Comparison of ENCODE assay signal across 34 cellular contexts in genomic region chr10:130559213-130559944, GRCh38.
"Had no signal": no experiment of that assay in that cellular context is flagged by ENCODE, and none has a peak within 500 bp of the region (broad histone marks: within the 10 kb centered on the region; RNA-seq: fewer than 3 reads in every experiment).

No MANE protein-coding gene starts in this region.

- H3K27ac ChIP-seq: adrenal gland, body of pancreas, gastroesophageal sphincter, hepatocyte, ovary, prostate gland, sigmoid colon, thoracic aorta, VCaP had no signal

- H3K9me3 ChIP-seq: adrenal gland, body of pancreas, gastroesophageal sphincter, ovary, prostate gland, sigmoid colon, thoracic aorta had no signal

- FAIRE-seq: colon, keratinocyte, small intestine had no signal

- H3K4me1 ChIP-seq: adrenal gland, body of pancreas, gastroesophageal sphincter, prostate gland, sigmoid colon had no signal

- ATAC-seq: activated CD4-positive, CD25-positive, alpha-beta regulatory T cell treated with anti-CD3 and anti-CD28 coated beads, Interleukin-2, amount 50 U/mL, for 24 hours; body of pancreas; gastroesophageal sphincter; left cardiac atrium; left ventricle myocardium superior; stimulated activated effector memory CD8-positive, alpha-beta T cell treated with anti-CD3 and anti-CD28 coated beads, Interleukin-12 subunit alpha, Interleukin-12 subunit beta, amount 100 ng/mL, for 72 hours had no signal

- H3K4me3 Mint-ChIP-seq: activated naive CD4-positive, alpha-beta T cell treated with anti-CD3 and anti-CD28 coated beads for 36 hours; activated naive CD8-positive, alpha-beta T cell treated with anti-CD3 and anti-CD28 coated beads for 36 hours; activated T-helper 1 cell treated with anti-CD3 and anti-CD28 coated beads, Interleukin-12 subunit alpha, Interleukin-12 subunit beta, Interleukin-2, Interleukin-4 antibody, amounts not matched to agents 30 ng/mL and 10 ng/mL and 1 ng/mL, durations not matched to agents 14 hours and 24 hours and 36 hours; naive B cell; nephron progenitor cell; stimulated activated effector memory CD8-positive, alpha-beta T cell treated with anti-CD3 and anti-CD28 coated beads, Interleukin-12 subunit alpha, Interleukin-12 subunit beta, amount 100 ng/mL, for 72 hours; stimulated activated naive CD8-positive, alpha-beta T cell treated with anti-CD3 and anti-CD28 coated beads, Interleukin-15, Interleukin-2, amounts not matched to agents 100 ng/mL and 50 ng/mL, for 24 hours had no signal

- H3K27me3 Mint-ChIP-seq: activated naive CD8-positive, alpha-beta T cell treated with anti-CD3 and anti-CD28 coated beads for 36 hours; naive B cell; stimulated activated naive CD8-positive, alpha-beta T cell treated with anti-CD3 and anti-CD28 coated beads, Interleukin-15, Interleukin-2, amounts not matched to agents 100 ng/mL and 50 ng/mL, for 24 hours had no signal

- H3K9me3 Mint-ChIP-seq: activated naive CD4-positive, alpha-beta T cell treated with anti-CD3 and anti-CD28 coated beads for 36 hours; activated naive CD8-positive, alpha-beta T cell treated with anti-CD3 and anti-CD28 coated beads for 36 hours; activated T-helper 1 cell treated with anti-CD3 and anti-CD28 coated beads, Interleukin-12 subunit alpha, Interleukin-12 subunit beta, Interleukin-2, Interleukin-4 antibody, amounts not matched to agents 30 ng/mL and 10 ng/mL and 1 ng/mL, durations not matched to agents 14 hours and 24 hours and 36 hours; stimulated activated naive CD8-positive, alpha-beta T cell treated with anti-CD3 and anti-CD28 coated beads, Interleukin-15, Interleukin-2, amounts not matched to agents 100 ng/mL and 50 ng/mL, for 24 hours had no signal

- H3K4me1 Mint-ChIP-seq: activated naive CD8-positive, alpha-beta T cell treated with anti-CD3 and anti-CD28 coated beads for 36 hours; stimulated activated effector memory CD8-positive, alpha-beta T cell treated with anti-CD3 and anti-CD28 coated beads, Interleukin-12 subunit alpha, Interleukin-12 subunit beta, amount 100 ng/mL, for 72 hours had no signal

- H3K27ac Mint-ChIP-seq: activated naive CD4-positive, alpha-beta T cell treated with anti-CD3 and anti-CD28 coated beads for 36 hours; activated naive CD8-positive, alpha-beta T cell treated with anti-CD3 and anti-CD28 coated beads for 36 hours; activated T-helper 1 cell treated with anti-CD3 and anti-CD28 coated beads, Interleukin-12 subunit alpha, Interleukin-12 subunit beta, Interleukin-2, Interleukin-4 antibody, amounts not matched to agents 30 ng/mL and 10 ng/mL and 1 ng/mL, durations not matched to agents 14 hours and 24 hours and 36 hours; stimulated activated effector memory CD8-positive, alpha-beta T cell treated with anti-CD3 and anti-CD28 coated beads, Interleukin-12 subunit alpha, Interleukin-12 subunit beta, amount 100 ng/mL, for 72 hours; stimulated activated naive CD8-positive, alpha-beta T cell treated with anti-CD3 and anti-CD28 coated beads, Interleukin-15, Interleukin-2, amounts not matched to agents 100 ng/mL and 50 ng/mL, for 24 hours had no signal

- DNase-seq: activated CD4-positive, alpha-beta T cell treated with anti-CD3 and anti-CD28 coated beads for 48 hours; activated CD4-positive, alpha-beta T cell treated with anti-CD3 and anti-CD28 coated beads, Interleukin-2, amount 50 U/mL, for 48 hours; activated CD8-positive, alpha-beta memory T cell treated with anti-CD3 and anti-CD28 coated beads for 24 hours; activated effector memory CD4-positive, alpha-beta T cell treated with anti-CD3 and anti-CD28 coated beads, Interleukin-2, amount 50 U/mL, for 16 hours; activated naive CD4-positive, alpha-beta T cell treated with anti-CD3 and anti-CD28 coated beads for 36 hours; activated naive CD8-positive, alpha-beta T cell treated with anti-CD3 and anti-CD28 coated beads for 36 hours; activated T-cell treated with anti-CD3 and anti-CD28 coated beads, Interleukin-2, amount 50 U/mL, for 1 hour; adrenal gland; aorta; body of pancreas; dermis blood vessel endothelial cell; effector CD8-positive, alpha-beta T cell; erythroblast; left cardiac atrium; left ventricle myocardium superior; mammary epithelial cell; naive B cell; nephron progenitor cell; ovary; retina; sigmoid colon; small intestine; stimulated activated CD4-positive, alpha-beta T cell treated with anti-CD3 and anti-CD28 coated beads, Interleukin-4, amount 100 ng/mL, for 24 hours had no signal

- H3K4me3 ChIP-seq: adrenal gland, body of pancreas, gastroesophageal sphincter, hepatocyte, ovary, prostate gland, sigmoid colon, thoracic aorta had no signal

- H2AFZ ChIP-seq: hepatocyte had no signal

- H3K4me2 ChIP-seq: hepatocyte had no signal

- H3K79me2 ChIP-seq: hepatocyte had no signal

- H3K27me3 ChIP-seq: adrenal gland, body of pancreas, hepatocyte, ovary, sigmoid colon had no signal

- H3K36me3 Mint-ChIP-seq: activated naive CD8-positive, alpha-beta T cell treated with anti-CD3 and anti-CD28 coated beads for 36 hours; naive B cell; stimulated activated effector memory CD8-positive, alpha-beta T cell treated with anti-CD3 and anti-CD28 coated beads, Interleukin-12 subunit alpha, Interleukin-12 subunit beta, amount 100 ng/mL, for 72 hours had no signal

- H3K36me3 ChIP-seq: adrenal gland, gastroesophageal sphincter, ovary, prostate gland, sigmoid colon, thoracic aorta had no signal
